Comparison of ENCODE assay signal across 28 cellular contexts in genomic region chr3:33003308-33003707, GRCh38. TPM values are rescaled to one million over a fixed set of nuclear protein-coding genes. Genes with fewer than 3 reads are reported as not detected.
"Had no signal": no experiment of that assay in that cellular context is flagged by ENCODE, and none has a peak within 500 bp of the region (broad histone marks: within the 10 kb centered on the region; RNA-seq: fewer than 3 reads in every experiment).

No MANE protein-coding gene starts in this region.

- DNase-seq: activated CD4-positive, alpha-beta T cell treated with anti-CD3 and anti-CD28 coated beads for 4 hours; activated CD4-positive, alpha-beta T cell treated with anti-CD3 and anti-CD28 coated beads, Interleukin-2, amount 50 U/mL, for 4 hours; activated CD8-positive, alpha-beta memory T cell treated with anti-CD3 and anti-CD28 coated beads, Interleukin-2, amount 50 U/mL, for 48 hours; activated gamma-delta T cell; activated naive CD4-positive, alpha-beta T cell treated with anti-CD3 and anti-CD28 coated beads, Interleukin-2, amount 10 ng/mL, durations not matched to agents 7 days and 5 days; anterior cingulate cortex; effector memory CD8-positive, alpha-beta T cell; erythroblast; gastrocnemius medialis; glutamatergic neuron; left ventricle myocardium inferior; mucosa of descending colon; posterior cingulate gyrus; right cardiac atrium; stimulated activated CD4-positive, alpha-beta T cell treated with anti-CD3 and anti-CD28 coated beads, Interleukin-2, amount 100 ng/mL, for 48 hours; stimulated activated naive CD4-positive, alpha-beta T cell treated with Interleukin-2 at 50 U/mL for 16 hours; uterus had no signal

- H3K4me3 ChIP-seq: gastrocnemius medialis, left ventricle myocardium inferior, mucosa of descending colon, thoracic aorta, uterus had no signal

- H3K36me3 ChIP-seq: uterus had no signal

- H3K27me3 ChIP-seq: gastrocnemius medialis, uterus had no signal

- H3K27ac Mint-ChIP-seq: activated naive CD4-positive, alpha-beta T cell treated with anti-CD3 and anti-CD28 coated beads, Interleukin-2, amount 10 ng/mL, durations not matched to agents 7 days and 5 days; effector memory CD8-positive, alpha-beta T cell; natural killer cell treated with Interleukin-12 subunit alpha and Interleukin-12 subunit beta and Interleukin-15 and Interleukin-18, amount 100 ng/mL, for 72 hours; T-helper 2 cell treated with Interferon-gamma antibody and Interleukin-4, amounts not matched to agents 5 μg/mL and 100 μg/mL, for 36 hours; type B pancreatic cell had no signal

- ATAC-seq: effector memory CD8-positive, alpha-beta T cell; gastrocnemius medialis; mucosa of descending colon; natural killer cell treated with Interleukin-12 subunit alpha and Interleukin-12 subunit beta and Interleukin-15 and Interleukin-18, amount 100 ng/mL, for 72 hours; right cardiac atrium had no signal

- H3K4me1 ChIP-seq: gastrocnemius medialis, uterus had no signal

- H3K9me3 Mint-ChIP-seq: effector memory CD8-positive, alpha-beta T cell; natural killer cell treated with Interleukin-12 subunit alpha and Interleukin-12 subunit beta and Interleukin-15 and Interleukin-18, amount 100 ng/mL, for 72 hours had no signal

- H3K9me3 ChIP-seq: gastrocnemius medialis, mucosa of descending colon, thoracic aorta, uterus had no signal

- H3K27ac ChIP-seq: gastrocnemius medialis, left ventricle myocardium inferior, thoracic aorta, uterus had no signal

- H3K4me3 Mint-ChIP-seq: activated naive CD4-positive, alpha-beta T cell treated with anti-CD3 and anti-CD28 coated beads, Interleukin-2, amount 10 ng/mL, durations not matched to agents 7 days and 5 days; effector memory CD8-positive, alpha-beta T cell; natural killer cell treated with Interleukin-12 subunit alpha and Interleukin-12 subunit beta and Interleukin-15 and Interleukin-18, amount 100 ng/mL, for 72 hours; T-helper 2 cell treated with Interferon-gamma antibody and Interleukin-4, amounts not matched to agents 5 μg/mL and 100 μg/mL, for 36 hours; type B pancreatic cell had no signal

- H3K27me3 Mint-ChIP-seq: effector memory CD8-positive, alpha-beta T cell; natural killer cell treated with Interleukin-12 subunit alpha and Interleukin-12 subunit beta and Interleukin-15 and Interleukin-18, amount 100 ng/mL, for 72 hours; type B pancreatic cell had no signal

- FAIRE-seq: colon, islet of Langerhans had no signal

RNA-seq across cellular contexts. Expression of gene CCR4, which starts 51.9 kb away (rescaled TPM):
- total RNA-seq: bronchial epithelial cell, left ventricle myocardium inferior, lung microvascular endothelial cell, myocyte, osteoblast, skeletal muscle tissue had no signal
